In genomic region chr4:145735330-145735638, GRCh38 we compare ENCODE assay signal across 11 cellular contexts. TPM values are rescaled to one million over a fixed set of nuclear protein-coding genes. Genes with fewer than 3 reads are reported as not detected.
DNase-seq lines count a peak whose midpoint lies in the region; ATAC-seq and TF ChIP-seq lines count a peak whose summit lies in the region.
"Had no signal": no experiment of that assay in that cellular context is flagged by ENCODE, and none has a peak within 500 bp of the region (broad histone marks: within the 10 kb centered on the region; RNA-seq: fewer than 3 reads in every experiment).

No MANE protein-coding gene starts in this region.

- DNase-seq in DMS53 (lab: John Stamatoyannopoulos, UW) (peak; percentile 33), DMS53 treated with DMSO at 0.1 percent for 48 hours (lab: John Stamatoyannopoulos, UW; ENCODE audit: unreplicated experiment) (no peak), astrocyte of the spinal cord (ENCODE audit: low read depth, low spot score) (peak; percentile 93), kidney tubule cell (ENCODE audit: low spot score) (peak; percentile 99), type B pancreatic cell (ENCODE audit: extremely low spot score, unreplicated experiment) (no peak), NCI-H2081 (lab: John Stamatoyannopoulos, UW) (no peak), NCI-H2029 (lab: John Stamatoyannopoulos, UW) (no peak)
- DNase-seq: activated CD8-positive, alpha-beta memory T cell treated with anti-CD3 and anti-CD28 coated beads, Interleukin-2, amount 50 U/mL, for 48 hours; immature natural killer cell had no signal

- no peak for ATAC-seq in HG03442 (IDR thresholded peaks at IDR 0.05; ENCODE audit: unreplicated experiment)

- no peaks in the 10 kb centered on the region for H3K36me3 Mint-ChIP-seq in type B pancreatic cell
- H3K36me3 Mint-ChIP-seq: immature natural killer cell had no signal

- TF ChIP-seq CTCF in astrocyte of the spinal cord (IDR thresholded peaks at IDR 0.05; ENCODE audit: low read depth, low read length) (no peak), type B pancreatic cell (conservative IDR thresholded peaks at IDR 0.05) (no peak)

- no peak overlapping the region for H3K4me3 ChIP-seq in astrocyte of the spinal cord (ENCODE audit: low read depth, low read length)

- H3K27ac Mint-ChIP-seq in type B pancreatic cell, result peak overlapping the region; percentile 98
- H3K27ac Mint-ChIP-seq: immature natural killer cell had no signal

- H3K4me3 Mint-ChIP-seq in type B pancreatic cell, result peak overlapping the region; percentile 87

- H3K27me3 Mint-ChIP-seq in type B pancreatic cell, result no peaks in the 10 kb centered on the region

- H3K4me1 Mint-ChIP-seq in type B pancreatic cell (ENCODE audit: unreplicated experiment), result peaks cover 38% of the 10 kb centered on the region

- H3K9me3 Mint-ChIP-seq in type B pancreatic cell, result no peaks in the 10 kb centered on the region
- H3K9me3 Mint-ChIP-seq: immature natural killer cell had no signal

- in situ Hi-C loops in astrocyte of the spinal cord (cut with HindIII; ENCODE audit: low sequenced_read_pairs), result no loop called here

RNA-seq across cellular contexts. Expression of gene C4orf51, which starts 55.3 kb away (rescaled TPM):
- total RNA-seq in type B pancreatic cell (ENCODE audit: low replicate concordance), result not detected in 2 replicates
- total RNA-seq: A673 had no signal

Comparison
In these comparisons a context has a peak if more than half of its experiments do, and no peak if none do; other contexts are left out.
1. DNase-seq: peak in DMS53 (single experiment), astrocyte of the spinal cord (single experiment) and kidney tubule cell (single experiment); none in DMS53 treated with DMSO at 0.1 percent for 48 hours (single experiment), type B pancreatic cell (single experiment), NCI-H2081 (0 of 2) and NCI-H2029 (single experiment).